Comparison of ENCODE assay signal across 1 cellular context in genomic region chr10:69451209-69451783, GRCh38.
TF ChIP-seq lines count a peak whose summit lies in the region.

Gene TSPAN15 (plus strand): TSS chr10:69451465. CDS start chr10:69451595, 130 bp downstream.

TF ChIP-seq in HEK293, 187 proteins besides CTCF, POLR2A, EP300 and RAD21 (continued from another document):
- TF ChIP-seq ZBTB10 (tag by site-specific recombination; IDR thresholded peaks at IDR 0.05) (peak; percentile 56; the same call in 1 of the 2 replicates), SP2 (tag by site-specific recombination; IDR thresholded peaks at IDR 0.05) (peak; percentile 98), ZNF433 (tag by site-specific recombination; IDR thresholded peaks at IDR 0.05; ENCODE audit: low read depth) (no peak), ZNF670 (tag by site-specific recombination; IDR thresholded peaks at IDR 0.05; ENCODE audit: low read depth) (no peak), ZNF629 (tag by site-specific recombination; IDR thresholded peaks at IDR 0.05) (no peak), GLI4 (tag by site-specific recombination; IDR thresholded peaks at IDR 0.05) (no peak), ZNF791 (tag by site-specific recombination; IDR thresholded peaks at IDR 0.05) (no peak), ZNF837 (tag by site-specific recombination; IDR thresholded peaks at IDR 0.05) (no peak), ZNF398 (tag by site-specific recombination; IDR thresholded peaks at IDR 0.05) (no peak), ZNF785 (tag by site-specific recombination; IDR thresholded peaks at IDR 0.05) (no peak), ZNF324 (tag by site-specific recombination; IDR thresholded peaks at IDR 0.05) (no peak), REPIN1 (tag by site-specific recombination; IDR thresholded peaks at IDR 0.05; ENCODE audit: low read depth) (no peak), REST (tag by site-specific recombination; IDR thresholded peaks at IDR 0.05) (no peak), ZNF658 (tag by site-specific recombination; IDR thresholded peaks at IDR 0.05) (no peak), ZNF132 (tag by site-specific recombination; IDR thresholded peaks at IDR 0.05; ENCODE audit: borderline replicate concordance) (no peak), KLF17 (tag by site-specific recombination; IDR thresholded peaks at IDR 0.05) (no peak), MYNN (tag by site-specific recombination; IDR thresholded peaks at IDR 0.05; ENCODE audit: borderline replicate concordance) (no peak), ZNF114 (tag by site-specific recombination; IDR thresholded peaks at IDR 0.05) (no peak), MZF1 (tag by site-specific recombination; IDR thresholded peaks at IDR 0.05; ENCODE audit: borderline replicate concordance) (no peak), HOXC10 (CRISPR knock-in tag; IDR thresholded peaks at IDR 0.05) (no peak), ZNF529 (tag by site-specific recombination; IDR thresholded peaks at IDR 0.05; ENCODE audit: insufficient replicate concordance) (no peak), ZNF280C (tag by site-specific recombination; IDR thresholded peaks at IDR 0.05) (no peak), ZNF580 (tag by site-specific recombination; IDR thresholded peaks at IDR 0.05) (no peak; the same call in 1 of the 2 replicates), ZSCAN4 (tag by site-specific recombination; IDR thresholded peaks at IDR 0.05) (no peak), ZNF777 (tag by site-specific recombination; IDR thresholded peaks at IDR 0.05; ENCODE audit: borderline replicate concordance) (no peak)
- TF ChIP-seq, protein P1, sequence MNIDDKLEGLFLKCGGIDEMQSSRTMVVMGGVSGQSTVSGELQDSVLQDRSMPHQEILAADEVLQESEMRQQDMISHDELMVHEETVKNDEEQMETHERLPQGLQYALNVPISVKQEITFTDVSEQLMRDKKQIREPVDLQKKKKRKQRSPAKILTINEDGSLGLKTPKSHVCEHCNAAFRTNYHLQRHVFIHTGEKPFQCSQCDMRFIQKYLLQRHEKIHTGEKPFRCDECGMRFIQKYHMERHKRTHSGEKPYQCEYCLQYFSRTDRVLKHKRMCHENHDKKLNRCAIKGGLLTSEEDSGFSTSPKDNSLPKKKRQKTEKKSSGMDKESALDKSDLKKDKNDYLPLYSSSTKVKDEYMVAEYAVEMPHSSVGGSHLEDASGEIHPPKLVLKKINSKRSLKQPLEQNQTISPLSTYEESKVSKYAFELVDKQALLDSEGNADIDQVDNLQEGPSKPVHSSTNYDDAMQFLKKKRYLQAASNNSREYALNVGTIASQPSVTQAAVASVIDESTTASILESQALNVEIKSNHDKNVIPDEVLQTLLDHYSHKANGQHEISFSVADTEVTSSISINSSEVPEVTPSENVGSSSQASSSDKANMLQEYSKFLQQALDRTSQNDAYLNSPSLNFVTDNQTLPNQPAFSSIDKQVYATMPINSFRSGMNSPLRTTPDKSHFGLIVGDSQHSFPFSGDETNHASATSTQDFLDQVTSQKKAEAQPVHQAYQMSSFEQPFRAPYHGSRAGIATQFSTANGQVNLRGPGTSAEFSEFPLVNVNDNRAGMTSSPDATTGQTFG (tag by site-specific recombination; IDR thresholded peaks at IDR 0.05; ENCODE audit: borderline replicate concordance): no peak
- TF ChIP-seq, protein P2, sequence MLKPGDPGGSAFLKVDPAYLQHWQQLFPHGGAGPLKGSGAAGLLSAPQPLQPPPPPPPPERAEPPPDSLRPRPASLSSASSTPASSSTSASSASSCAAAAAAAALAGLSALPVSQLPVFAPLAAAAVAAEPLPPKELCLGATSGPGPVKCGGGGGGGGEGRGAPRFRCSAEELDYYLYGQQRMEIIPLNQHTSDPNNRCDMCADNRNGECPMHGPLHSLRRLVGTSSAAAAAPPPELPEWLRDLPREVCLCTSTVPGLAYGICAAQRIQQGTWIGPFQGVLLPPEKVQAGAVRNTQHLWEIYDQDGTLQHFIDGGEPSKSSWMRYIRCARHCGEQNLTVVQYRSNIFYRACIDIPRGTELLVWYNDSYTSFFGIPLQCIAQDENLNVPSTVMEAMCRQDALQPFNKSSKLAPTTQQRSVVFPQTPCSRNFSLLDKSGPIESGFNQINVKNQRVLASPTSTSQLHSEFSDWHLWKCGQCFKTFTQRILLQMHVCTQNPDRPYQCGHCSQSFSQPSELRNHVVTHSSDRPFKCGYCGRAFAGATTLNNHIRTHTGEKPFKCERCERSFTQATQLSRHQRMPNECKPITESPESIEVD (tag by site-specific recombination; IDR thresholded peaks at IDR 0.05): no peak
- TF ChIP-seq, protein P3, sequence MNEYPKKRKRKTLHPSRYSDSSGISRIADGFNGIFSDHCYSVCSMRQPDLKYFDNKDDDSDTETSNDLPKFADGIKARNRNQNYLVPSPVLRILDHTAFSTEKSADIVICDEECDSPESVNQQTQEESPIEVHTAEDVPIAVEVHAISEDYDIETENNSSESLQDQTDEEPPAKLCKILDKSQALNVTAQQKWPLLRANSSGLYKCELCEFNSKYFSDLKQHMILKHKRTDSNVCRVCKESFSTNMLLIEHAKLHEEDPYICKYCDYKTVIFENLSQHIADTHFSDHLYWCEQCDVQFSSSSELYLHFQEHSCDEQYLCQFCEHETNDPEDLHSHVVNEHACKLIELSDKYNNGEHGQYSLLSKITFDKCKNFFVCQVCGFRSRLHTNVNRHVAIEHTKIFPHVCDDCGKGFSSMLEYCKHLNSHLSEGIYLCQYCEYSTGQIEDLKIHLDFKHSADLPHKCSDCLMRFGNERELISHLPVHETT (tag by site-specific recombination; IDR thresholded peaks at IDR 0.05): no peak
- TF ChIP-seq, protein P4, sequence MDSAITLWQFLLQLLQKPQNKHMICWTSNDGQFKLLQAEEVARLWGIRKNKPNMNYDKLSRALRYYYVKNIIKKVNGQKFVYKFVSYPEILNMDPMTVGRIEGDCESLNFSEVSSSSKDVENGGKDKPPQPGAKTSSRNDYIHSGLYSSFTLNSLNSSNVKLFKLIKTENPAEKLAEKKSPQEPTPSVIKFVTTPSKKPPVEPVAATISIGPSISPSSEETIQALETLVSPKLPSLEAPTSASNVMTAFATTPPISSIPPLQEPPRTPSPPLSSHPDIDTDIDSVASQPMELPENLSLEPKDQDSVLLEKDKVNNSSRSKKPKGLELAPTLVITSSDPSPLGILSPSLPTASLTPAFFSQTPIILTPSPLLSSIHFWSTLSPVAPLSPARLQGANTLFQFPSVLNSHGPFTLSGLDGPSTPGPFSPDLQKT (IDR thresholded peaks at IDR 0.05; ENCODE audit: borderline replicate concordance, low read depth, low read length): no peak
